Comparison of ENCODE assay signal across 1 cellular context in the genomic region with DNA sequence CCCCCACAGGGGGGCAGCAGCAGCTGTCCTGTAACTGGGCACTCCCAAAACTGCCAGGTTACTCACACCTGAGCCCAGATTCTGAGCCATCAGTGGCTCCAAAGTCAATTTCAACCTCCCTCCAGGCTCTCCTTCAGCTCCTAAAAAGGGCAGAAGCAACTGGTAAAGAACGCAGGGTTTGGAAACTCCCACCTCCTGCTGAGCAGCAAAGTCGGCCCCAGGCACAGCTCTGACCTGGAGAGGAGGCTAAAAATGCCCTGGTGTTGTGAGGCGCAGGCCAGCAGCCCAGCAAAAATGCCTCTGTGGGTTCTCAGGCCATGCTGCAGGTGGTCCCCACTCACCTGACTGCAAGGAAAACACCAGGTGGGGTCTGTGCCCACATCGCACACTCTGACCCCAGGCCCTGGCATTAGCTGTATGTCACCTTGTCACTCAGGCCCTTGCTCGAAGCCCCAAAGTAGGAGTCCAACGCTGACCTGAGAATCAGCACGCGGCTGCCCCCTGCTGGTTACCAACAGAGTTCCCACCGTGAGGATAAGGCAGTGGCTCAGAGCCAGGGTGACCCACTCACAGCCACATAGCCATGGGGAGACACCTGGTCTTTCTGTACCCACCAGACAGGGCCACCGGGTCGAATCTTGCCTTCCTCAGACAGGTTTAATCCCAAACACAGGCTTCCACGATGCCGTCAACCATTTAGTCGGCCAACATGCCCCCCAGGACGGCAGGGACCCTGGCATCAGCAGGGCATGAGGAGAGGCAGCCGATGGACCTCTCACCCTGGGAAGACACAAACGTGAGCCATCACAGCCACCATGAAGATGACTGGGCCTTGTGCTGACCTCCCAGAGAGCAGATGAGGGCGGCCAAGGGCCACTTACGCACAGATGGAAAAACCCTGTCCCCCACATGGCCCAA.
A peak's percentile ranks its signal among the peaks of the same experiment; 100 is the strongest.
TF ChIP-seq lines count a peak whose summit lies in the region.

No MANE protein-coding gene starts in this region.

TF ChIP-seq in IMR-90, 13 proteins besides CTCF, POLR2A, EP300 and RAD21:
- no peak for TF ChIP-seq MAFK (IDR thresholded peaks at IDR 0.05; ENCODE audit: low read depth, low read length)
- TF ChIP-seq, protein P1, sequence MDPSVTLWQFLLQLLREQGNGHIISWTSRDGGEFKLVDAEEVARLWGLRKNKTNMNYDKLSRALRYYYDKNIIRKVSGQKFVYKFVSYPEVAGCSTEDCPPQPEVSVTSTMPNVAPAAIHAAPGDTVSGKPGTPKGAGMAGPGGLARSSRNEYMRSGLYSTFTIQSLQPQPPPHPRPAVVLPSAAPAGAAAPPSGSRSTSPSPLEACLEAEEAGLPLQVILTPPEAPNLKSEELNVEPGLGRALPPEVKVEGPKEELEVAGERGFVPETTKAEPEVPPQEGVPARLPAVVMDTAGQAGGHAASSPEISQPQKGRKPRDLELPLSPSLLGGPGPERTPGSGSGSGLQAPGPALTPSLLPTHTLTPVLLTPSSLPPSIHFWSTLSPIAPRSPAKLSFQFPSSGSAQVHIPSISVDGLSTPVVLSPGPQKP (IDR thresholded peaks at IDR 0.05; ENCODE audit: borderline replicate concordance, low read depth, low read length) = no peak
- TF ChIP-seq SMC3 (IDR thresholded peaks at IDR 0.05; ENCODE audit: low read depth, low read length) = peak; percentile 52; the same call in 1 of the 2 replicates
- TF ChIP-seq FOS (IDR thresholded peaks at IDR 0.05; ENCODE audit: low read depth, low read length) = no peak
- TF ChIP-seq, protein P2, sequence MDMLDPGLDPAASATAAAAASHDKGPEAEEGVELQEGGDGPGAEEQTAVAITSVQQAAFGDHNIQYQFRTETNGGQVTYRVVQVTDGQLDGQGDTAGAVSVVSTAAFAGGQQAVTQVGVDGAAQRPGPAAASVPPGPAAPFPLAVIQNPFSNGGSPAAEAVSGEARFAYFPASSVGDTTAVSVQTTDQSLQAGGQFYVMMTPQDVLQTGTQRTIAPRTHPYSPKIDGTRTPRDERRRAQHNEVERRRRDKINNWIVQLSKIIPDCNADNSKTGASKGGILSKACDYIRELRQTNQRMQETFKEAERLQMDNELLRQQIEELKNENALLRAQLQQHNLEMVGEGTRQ (IDR thresholded peaks at IDR 0.05; ENCODE audit: low read depth, low read length) = no peak
- TF ChIP-seq CHD1 (IDR thresholded peaks at IDR 0.05; ENCODE audit: low read depth, low read length) = no peak
